ENCODE assay signal across 15 cellular contexts in the genomic region with DNA sequence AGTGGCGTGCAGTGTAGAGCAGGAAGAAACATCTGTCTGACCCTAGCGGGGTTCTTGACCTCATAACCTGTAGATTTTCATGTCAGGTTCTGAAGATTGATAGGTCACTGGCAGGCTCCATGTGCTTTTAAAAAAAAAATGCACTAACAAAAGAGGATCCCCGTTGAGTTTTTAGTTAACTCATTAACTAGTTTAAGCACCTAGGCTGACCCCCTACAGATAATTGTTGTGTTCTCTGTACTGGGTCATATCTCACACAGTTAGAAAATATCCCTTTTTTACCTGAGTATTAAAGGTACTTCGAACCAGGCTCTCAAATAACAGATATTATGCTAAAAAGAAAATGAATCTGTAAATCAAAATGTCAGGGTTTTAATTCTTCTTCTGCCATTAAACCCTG.
DNase-seq lines count a peak whose midpoint lies in the region; ATAC-seq and TF ChIP-seq lines count a peak whose summit lies in the region.
"Had no signal": no experiment of that assay in that cellular context is flagged by ENCODE, and none has a peak within 500 bp of the region (broad histone marks: within the 10 kb centered on the region; RNA-seq: fewer than 3 reads in every experiment).

No MANE protein-coding gene starts in this region.

- H3K9ac ChIP-seq in HUES48 (ENCODE audit: low read depth, low read length) = no peak overlapping the region
- H3K9ac ChIP-seq in mesenchymal stem cell (ENCODE audit: low read length) = no peak overlapping the region
- H3K9ac ChIP-seq: BLaER1 treated with 17β-estradiol and CSF1 and Interleukin-3, amounts not matched to agents 10 nM and 100 nM had no signal

- H3K27me3 ChIP-seq in HUES48 (ENCODE audit: control insufficient read depth, insufficient read depth, low read length) (no peaks in the 10 kb centered on the region), mesenchymal stem cell (ENCODE audit: control insufficient read depth in 1 of 2, insufficient read depth in 1 of 2, low read length in 2 of 2) (no peaks in the 10 kb centered on the region)
- H3K27me3 ChIP-seq: BLaER1 treated with 17β-estradiol and CSF1 and Interleukin-3, amounts not matched to agents 10 nM and 100 nM had no signal

- no peak overlapping the region for H3K4me2 ChIP-seq in mesenchymal stem cell (ENCODE audit: low read length, poor library complexity, severe bottlenecking)
- H3K4me2 ChIP-seq: BLaER1 treated with 17β-estradiol and CSF1 and Interleukin-3, amounts not matched to agents 10 nM and 100 nM had no signal

- H3K4me1 ChIP-seq in HUES48 (ENCODE audit: control insufficient read depth, insufficient read depth, low read length) = peaks cover 37% of the 10 kb centered on the region
- peaks cover 3% of the 10 kb centered on the region for H3K4me1 ChIP-seq in mesenchymal stem cell (ENCODE audit: control insufficient read depth, insufficient read depth, low read depth, low read length)

- TF ChIP-seq CTCF in WTC11 (IDR thresholded peaks at IDR 0.05) = no peak

- H2BK120ac ChIP-seq in mesenchymal stem cell (ENCODE audit: low read depth, low read length) = no peak overlapping the region

- H3K27me3 Mint-ChIP-seq in WTC11 (ENCODE audit: low read depth) = peaks cover 37% of the 10 kb centered on the region
- H3K27me3 Mint-ChIP-seq: CD4-positive, CD25-positive, alpha-beta regulatory T cell had no signal

- DNase-seq in NCI-H146 treated with DMSO at 0.1 percent for 48 hours (lab: John Stamatoyannopoulos, UW; ENCODE audit: unreplicated experiment) = peak; percentile 39
- no peak for DNase-seq in WTC11 (ENCODE audit: low spot score)
- DNase-seq in mesenchymal stem cell = no peak
- DNase-seq in stimulated activated CD4-positive, alpha-beta T cell treated with anti-CD3 and anti-CD28 coated beads, Interleukin-4, amount 100 ng/mL, for 24 hours = no peak
- no peak for DNase-seq in GM03348 (ENCODE audit: low spot score)
- no peak for DNase-seq in retina
- no peak for DNase-seq in G401 (ENCODE audit: low spot score)
- DNase-seq: ACHN; Calu3; CD4-positive, CD25-positive, alpha-beta regulatory T cell; DMS 273 treated with DMSO at 0.1 percent for 48 hours; GOT3; H9 had no signal

- POLR2A ChIA-PET in WTC11 (lab: Charles Lee) = no interaction called here

- no peak overlapping the region for H4K8ac ChIP-seq in mesenchymal stem cell (ENCODE audit: low read length)

- in situ Hi-C loops in G401 (cut with HindIII; ENCODE audit: low sequenced_read_pairs) = no loop called here

- H3K27ac ChIP-seq in HUES48 (ENCODE audit: low read depth, low read length) = peak overlapping the region; percentile 39
- H3K27ac ChIP-seq in mesenchymal stem cell (ENCODE audit: low read length, poor library complexity, severe bottlenecking) = no peak overlapping the region
- H3K27ac ChIP-seq: BLaER1 treated with 17β-estradiol and CSF1 and Interleukin-3, amounts not matched to agents 10 nM and 100 nM had no signal

- H3K23ac ChIP-seq in mesenchymal stem cell (ENCODE audit: low read length in 2 of 2) = no peak overlapping the region

- no peak overlapping the region for H3K4ac ChIP-seq in mesenchymal stem cell (ENCODE audit: low read depth in 1 of 2, low read length in 2 of 2)

- no peaks in the 10 kb centered on the region for H3K79me1 ChIP-seq in mesenchymal stem cell (replicated peaks; ENCODE audit: low read length, poor library complexity, severe bottlenecking)

- no peak overlapping the region for H2AFZ ChIP-seq in mesenchymal stem cell (ENCODE audit: low read depth, low read length)

- WGBS in mesenchymal stem cell = 63% methylated on average over 2 of the region's 4 CpGs

- H3K4me3 Mint-ChIP-seq in WTC11 = no peak overlapping the region
- H3K4me3 Mint-ChIP-seq: CD4-positive, CD25-positive, alpha-beta regulatory T cell; H9 had no signal

- peak overlapping the region; percentile 10 for H2AK5ac ChIP-seq in mesenchymal stem cell (ENCODE audit: low read length, severe bottlenecking)

- H2BK5ac ChIP-seq in mesenchymal stem cell (ENCODE audit: low read depth, low read length, poor library complexity, severe bottlenecking) = no peak overlapping the region

- peaks cover 50% of the 10 kb centered on the region for H3K4me1 Mint-ChIP-seq in WTC11
- H3K4me1 Mint-ChIP-seq: CD4-positive, CD25-positive, alpha-beta regulatory T cell had no signal

- no peaks in the 10 kb centered on the region for H3K9me3 Mint-ChIP-seq in WTC11
- H3K9me3 Mint-ChIP-seq: H9 had no signal

- H3K14ac ChIP-seq in mesenchymal stem cell (ENCODE audit: low read length in 2 of 2) = no peak overlapping the region

- no peak overlapping the region for H2BK12ac ChIP-seq in mesenchymal stem cell (ENCODE audit: low read length in 2 of 2)

- no peak overlapping the region for H2BK15ac ChIP-seq in mesenchymal stem cell (ENCODE audit: low read depth, poor library complexity, severe bottlenecking)

- no peak overlapping the region for H4K91ac ChIP-seq in mesenchymal stem cell (ENCODE audit: low read length)

- ATAC-seq in WTC11 = peak; percentile 58

- no peak overlapping the region for H3K27ac Mint-ChIP-seq in WTC11
- H3K27ac Mint-ChIP-seq: CD4-positive, CD25-positive, alpha-beta regulatory T cell; H9 had no signal

- H3K18ac ChIP-seq in mesenchymal stem cell (ENCODE audit: low read depth in 1 of 2, low read length in 2 of 2) = no peak overlapping the region

- H3K4me3 ChIP-seq in HUES48 (ENCODE audit: low read depth, low read length) (no peak overlapping the region), mesenchymal stem cell (ENCODE audit: insufficient read depth in 1 of 2, low read depth in 1 of 2, low read length in 2 of 2) (no peak overlapping the region)
- H3K4me3 ChIP-seq: BLaER1 treated with 17β-estradiol and CSF1 and Interleukin-3, amounts not matched to agents 10 nM and 100 nM had no signal

- H3K36me3 ChIP-seq in HUES48 (ENCODE audit: control insufficient read depth, insufficient read depth, low read length) (no peaks in the 10 kb centered on the region), mesenchymal stem cell (ENCODE audit: control insufficient read depth in 1 of 2, insufficient read depth in 2 of 2, low read depth in 1 of 2, low read length in 2 of 2) (no peaks in the 10 kb centered on the region)
- H3K36me3 ChIP-seq: BLaER1 treated with 17β-estradiol and CSF1 and Interleukin-3, amounts not matched to agents 10 nM and 100 nM had no signal

- no peaks in the 10 kb centered on the region for H3K36me3 Mint-ChIP-seq in WTC11
- H3K36me3 Mint-ChIP-seq: CD4-positive, CD25-positive, alpha-beta regulatory T cell had no signal

- H3K9me3 ChIP-seq in HUES48 (ENCODE audit: control insufficient read depth, insufficient read depth, low read length) (no peaks in the 10 kb centered on the region), mesenchymal stem cell (ENCODE audit: control insufficient read depth, low read length) (no peaks in the 10 kb centered on the region)
- H3K9me3 ChIP-seq: BLaER1 treated with 17β-estradiol and CSF1 and Interleukin-3, amounts not matched to agents 10 nM and 100 nM had no signal

- CTCF ChIA-PET in WTC11 (lab: Charles Lee) = no interaction called here

TF ChIP-seq in WTC11, 78 proteins besides CTCF, POLR2A, EP300 and RAD21:
- TF ChIP-seq FOXK1 (CRISPR knock-in tag; IDR thresholded peaks at IDR 0.05) (no peak), JAZF1 (CRISPR knock-in tag; IDR thresholded peaks at IDR 0.05) (no peak), ESRRA (CRISPR knock-in tag; IDR thresholded peaks at IDR 0.05; ENCODE audit: borderline replicate concordance) (no peak), HMGA2 (CRISPR knock-in tag; IDR thresholded peaks at IDR 0.05) (no peak), ZNF232 (CRISPR knock-in tag; IDR thresholded peaks at IDR 0.05) (no peak)
- TF ChIP-seq, protein P1, sequence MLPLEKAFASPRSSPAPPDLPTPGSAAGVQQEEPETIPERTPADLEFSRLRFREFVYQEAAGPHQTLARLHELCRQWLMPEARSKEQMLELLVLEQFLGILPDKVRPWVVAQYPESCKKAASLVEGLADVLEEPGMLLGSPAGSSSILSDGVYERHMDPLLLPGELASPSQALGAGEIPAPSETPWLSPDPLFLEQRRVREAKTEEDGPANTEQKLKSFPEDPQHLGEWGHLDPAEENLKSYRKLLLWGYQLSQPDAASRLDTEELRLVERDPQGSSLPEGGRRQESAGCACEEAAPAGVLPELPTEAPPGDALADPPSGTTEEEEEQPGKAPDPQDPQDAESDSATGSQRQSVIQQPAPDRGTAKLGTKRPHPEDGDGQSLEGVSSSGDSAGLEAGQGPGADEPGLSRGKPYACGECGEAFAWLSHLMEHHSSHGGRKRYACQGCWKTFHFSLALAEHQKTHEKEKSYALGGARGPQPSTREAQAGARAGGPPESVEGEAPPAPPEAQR (CRISPR knock-in tag; IDR thresholded peaks at IDR 0.05) = no peak
